Comparison of ENCODE assay signal across 7 cellular contexts in the genomic region with DNA sequence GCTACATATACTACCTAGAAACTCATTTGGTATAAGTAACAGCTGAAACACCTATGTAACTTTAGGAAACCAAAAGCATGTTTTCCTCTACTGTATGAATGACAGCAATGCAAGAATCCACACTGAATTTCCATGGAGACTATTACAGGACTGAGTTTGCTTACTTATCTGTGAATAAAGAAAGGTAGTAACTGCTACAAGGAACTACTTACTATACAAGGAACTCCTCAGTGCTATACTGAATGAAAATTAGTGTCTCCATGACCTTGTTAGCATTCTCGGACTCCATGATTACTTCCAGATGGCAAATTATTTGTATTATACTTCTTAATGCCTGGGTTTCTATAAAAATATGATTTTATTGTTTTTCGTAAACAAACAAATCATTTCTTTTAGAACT.
DNase-seq lines count a peak whose midpoint lies in the region; ATAC-seq, FAIRE-seq and TF ChIP-seq lines count a peak whose summit lies in the region.
"Not testable (repeated sequence)": the region's sequence is repeated elsewhere in the genome, so short reads cannot be mapped to it uniquely, and the experiment has no call there.

No MANE protein-coding gene starts in this region.

- FAIRE-seq in endometrium (lab: Jason Lieb, UNC), result peak; percentile 89
- peak; percentile 50 for FAIRE-seq in urothelium cell line (lab: Jason Lieb, UNC)

- not testable (repeated sequence) for H3K27me3 ChIP-seq in neutrophil

- intact Hi-C loops in left colon (cut with DNase I, micrococcal nuclease); mucosa of descending colon (cut with DNase I, micrococcal nuclease): not testable (repeated sequence)

- H3K9me3 ChIP-seq in mucosa of descending colon, neutrophil: not testable (repeated sequence)

- H3K27me3 Mint-ChIP-seq in progenitor cell of endocrine pancreas, result not testable (repeated sequence)

- not testable (repeated sequence) for H3K4me3 Mint-ChIP-seq in progenitor cell of endocrine pancreas (ENCODE audit: low read depth)

- not testable (repeated sequence) for H3K36me3 ChIP-seq in mucosa of descending colon (ENCODE audit: low read depth); neutrophil

- H3K27ac ChIP-seq in VCaP, result peak overlapping the region; percentile 57; the same call in 1 of the 2 replicates
- peak overlapping the region; percentile 15 for H3K27ac ChIP-seq in neutrophil

- DNase-seq in left colon; mucosa of descending colon; progenitor cell of endocrine pancreas (ENCODE audit: low spot score, unreplicated experiment); urothelium cell line (ENCODE audit: low spot score): not testable (repeated sequence)

- not testable (repeated sequence) for H3K4me3 ChIP-seq in mucosa of descending colon; neutrophil (ENCODE audit: low read depth in 1 of 2, low read length in 1 of 2)

- not testable (repeated sequence) for H3K36me3 Mint-ChIP-seq in progenitor cell of endocrine pancreas (ENCODE audit: insufficient read depth)

- not testable (repeated sequence) for H3K9me3 Mint-ChIP-seq in progenitor cell of endocrine pancreas (ENCODE audit: low read depth)

- H3K4me1 ChIP-seq in mucosa of descending colon (ENCODE audit: low read depth), result peaks cover 11% of the 10 kb centered on the region
- H3K4me1 ChIP-seq in neutrophil (ENCODE audit: control insufficient read depth in 1 of 2, insufficient read depth in 1 of 2, low read depth in 1 of 2, low read length in 1 of 2), result peaks cover 34 to 38% of the 10 kb centered on the region in 2 experiments

- ATAC-seq in left colon, result peak; percentile 61
- ATAC-seq in mucosa of descending colon, result peak; percentile 50

- peaks cover 65% of the 10 kb centered on the region for H3K4me1 Mint-ChIP-seq in progenitor cell of endocrine pancreas (ENCODE audit: low read depth)

- peak overlapping the region; percentile 81 for H3K27ac Mint-ChIP-seq in progenitor cell of endocrine pancreas

- not testable (repeated sequence) for TF ChIP-seq CTCF in VCaP (conservative IDR thresholded peaks at IDR 0.05); mucosa of descending colon (IDR thresholded peaks at IDR 0.05); neutrophil (IDR thresholded peaks at IDR 0.05); progenitor cell of endocrine pancreas (IDR thresholded peaks at IDR 0.05; ENCODE audit: unreplicated experiment)
